12 cellular contexts compared by ENCODE assay signal in genomic region chrX:11113731-11114130, GRCh38. TPM values are rescaled to one million over a fixed set of nuclear protein-coding genes. Genes with fewer than 3 reads are reported as not detected.
DNase-seq lines count a peak whose midpoint lies in the region; ATAC-seq, FAIRE-seq and TF ChIP-seq lines count a peak whose summit lies in the region.
"Had no signal": no experiment of that assay in that cellular context is flagged by ENCODE, and none has a peak within 500 bp of the region (broad histone marks: within the 10 kb centered on the region; RNA-seq: fewer than 3 reads in every experiment).

No MANE protein-coding gene starts in this region.

- ATAC-seq in right cardiac atrium (no peak), HG02763 (IDR thresholded peaks at IDR 0.05; ENCODE audit: unreplicated experiment) (no peak)
- ATAC-seq: gastroesophageal sphincter had no signal

- H3K79me2 ChIP-seq in SU-DHL-6 (ENCODE audit: insufficient read depth, low read length) (peaks cover 29% of the 10 kb centered on the region), keratinocyte (ENCODE audit: control insufficient read depth, insufficient read depth, low read length) (peaks cover 17% of the 10 kb centered on the region)

- H3K9ac ChIP-seq in SU-DHL-6 (ENCODE audit: low read length) (no peak overlapping the region), keratinocyte (ENCODE audit: control insufficient read depth, extremely low read depth, insufficient read depth, low read length) (no peak overlapping the region)

- H3K27me3 ChIP-seq in right cardiac atrium (ENCODE audit: control insufficient read depth, insufficient read depth), result no peaks in the 10 kb centered on the region
- H3K27me3 ChIP-seq in SU-DHL-6 (ENCODE audit: low read length), result no peaks in the 10 kb centered on the region
- H3K27me3 ChIP-seq in keratinocyte (ENCODE audit: control insufficient read depth, extremely low read depth, insufficient read depth, low read length), result no peaks in the 10 kb centered on the region
- H3K27me3 ChIP-seq: gastroesophageal sphincter had no signal

- H3K4me2 ChIP-seq in SU-DHL-6 (ENCODE audit: low read depth, low read length, poor library complexity, severe bottlenecking) (peak overlapping the region; percentile 10), keratinocyte (ENCODE audit: control insufficient read depth, extremely low read depth, insufficient read depth, low read depth, low read length) (peak overlapping the region; percentile 52)

- intact Hi-C loops in right cardiac atrium (cut with DNase I), result no loop called here
- intact Hi-C loops in cardiac septum (cut with DNase I), result no loop called here

- H3K4me1 ChIP-seq in right cardiac atrium (ENCODE audit: control insufficient read depth, insufficient read depth, low read length) (peaks cover 1% of the 10 kb centered on the region), keratinocyte (ENCODE audit: control insufficient read depth, extremely low read depth, insufficient read depth, low read length) (peaks cover 13% of the 10 kb centered on the region)

- no peaks in the 10 kb centered on the region for H3K9me3 ChIP-seq in right cardiac atrium (ENCODE audit: control insufficient read depth, low read length)
- no peaks in the 10 kb centered on the region for H3K9me3 ChIP-seq in SU-DHL-6 (ENCODE audit: insufficient read depth, low read length)
- no peaks in the 10 kb centered on the region for H3K9me3 ChIP-seq in keratinocyte (ENCODE audit: control insufficient read depth, low read depth, low read length)
- H3K9me3 ChIP-seq: gastroesophageal sphincter had no signal

- H3K4me3 ChIP-seq in right cardiac atrium (ENCODE audit: low read length) (no peak overlapping the region), SU-DHL-6 (ENCODE audit: insufficient read depth, low read length, poor library complexity, severe bottlenecking) (no peak overlapping the region), keratinocyte (ENCODE audit: control insufficient read depth in 2 of 3, extremely low read depth in 1 of 3, insufficient read depth in 2 of 3, low read depth in 1 of 3, low read length in 3 of 3) (no peak overlapping the region)
- H3K4me3 ChIP-seq: gastroesophageal sphincter had no signal

- H2AFZ ChIP-seq in SU-DHL-6 (ENCODE audit: low read depth, low read length, severe bottlenecking) (no peak overlapping the region), keratinocyte (ENCODE audit: control insufficient read depth, low read length) (no peak overlapping the region)

- TF ChIP-seq CTCF in SU-DHL-6 (IDR thresholded peaks at IDR 0.05; ENCODE audit: insufficient read depth, low read length, poor library complexity, severe bottlenecking) (no peak), keratinocyte (optimal IDR thresholded peaks at IDR 0.05 in 1 of 3, IDR thresholded peaks at IDR 0.05 in 1 of 3, conservative IDR thresholded peaks at IDR 0.05 in 1 of 3; ENCODE audit: extremely low read depth in 1 of 3, insufficient read depth in 2 of 3, low read length in 3 of 3) (no peak)

- no peaks in the 10 kb centered on the region for H3K9me1 ChIP-seq in keratinocyte (ENCODE audit: control insufficient read depth, extremely low read depth, insufficient read depth, low read length)

- H3K36me3 ChIP-seq in SU-DHL-6 (ENCODE audit: low read length) (0 out of 2 replicates have a peak, but pooled peaks cover 3% of the 10 kb centered on the region), keratinocyte (ENCODE audit: control insufficient read depth in 2 of 2, extremely low read depth in 1 of 2, insufficient read depth in 2 of 2, low read length in 2 of 2) (peaks cover 6 to 7% of the 10 kb centered on the region in 2 experiments)

- FAIRE-seq in keratinocyte (lab: Jason Lieb, UNC), result no peak

- no peaks in the 10 kb centered on the region; the same call in 1 of the 2 replicates for H4K20me1 ChIP-seq in SU-DHL-6 (ENCODE audit: low read depth, low read length)
- no peaks in the 10 kb centered on the region for H4K20me1 ChIP-seq in keratinocyte (ENCODE audit: control insufficient read depth, extremely low read depth, insufficient read depth, low read length)

- H3F3A ChIP-seq in SU-DHL-6 (ENCODE audit: insufficient read depth), result no peaks in the 10 kb centered on the region

- H3K9me2 ChIP-seq in SU-DHL-6 (replicated peaks; ENCODE audit: insufficient read depth, low read length), result no peaks in the 10 kb centered on the region

- dilution Hi-C loops in keratinocyte (cut with MboI; ENCODE audit: extremely low pct_ligation_motif_present, low sequenced_read_pairs), result no loop called here

- H3K27ac ChIP-seq in right cardiac atrium (ENCODE audit: low read length), result peak overlapping the region; percentile 10
- no peak overlapping the region for H3K27ac ChIP-seq in SU-DHL-6 (ENCODE audit: low read depth, low read length)
- no peak overlapping the region for H3K27ac ChIP-seq in keratinocyte (ENCODE audit: control insufficient read depth, insufficient read depth, low read length)
- H3K27ac ChIP-seq: WERI-Rb-1 had no signal

- DNase-seq in right cardiac atrium (peak in 1 of 3 donors; percentile 12), cardiac septum (ENCODE audit: low spot score) (no peak), keratinocyte (ENCODE audit: low read depth, low spot score) (no peak), NCI-H1694 treated with DMSO at 0.1 percent for 48 hours (lab: John Stamatoyannopoulos, UW) (no peak), SW 1271 (lab: John Stamatoyannopoulos, UW) (no peak), NCI-H446 treated with DMSO at 0.1 percent for 48 hours (lab: John Stamatoyannopoulos, UW) (no peak)
- DNase-seq: NCI-H524 treated with DMSO at 0.1 percent for 48 hours; stimulated activated CD4-positive, alpha-beta T cell treated with anti-CD3 and anti-CD28 coated beads, Interleukin-2, amount 100 ng/mL, for 48 hours; WERI-Rb-1 had no signal

RNA-seq across cellular contexts. Expression of gene HCCS, which starts 2.6 kb away (rescaled TPM):
- total RNA-seq in right cardiac atrium (10 to 100 TPM; 40.9 to 63.0 (median 55.9) TPM), cardiac septum (56.0 TPM)
- polyA plus RNA-seq in right cardiac atrium (48.3 TPM), keratinocyte (33.8 to 45.3 TPM (median 41.8 TPM) in 3 replicates)
- polyA plus RNA-seq in keratinocyte (2011; ENCODE audit: low read depth), result 37.3 TPM
- 38.0 and 47.2 TPM in 2 replicates for polyA plus RNA-seq in keratinocyte (2011; cell fraction: cytosol; rRNA removed)
- 25.0 and 32.9 TPM in 2 replicates for polyA plus RNA-seq in keratinocyte (2011; cell fraction: nucleus; rRNA removed)
- polyA plus RNA-seq in keratinocyte (2012; ENCODE audit: low replicate concordance), result 41.0 and 42.0 TPM in 2 replicates
- 9.2 to 22.7 TPM (median 22.6 TPM) in 3 replicates for polyA minus RNA-seq in keratinocyte
- polyA minus RNA-seq in keratinocyte (2011; cell fraction: cytosol; rRNA and poly(A)+ RNA removed), result 22.6 TPM
- 7.1 and 13.3 TPM in 2 replicates for polyA minus RNA-seq in keratinocyte (2011; cell fraction: nucleus; rRNA and poly(A)+ RNA removed)
